Comparison of ENCODE assay signal across 35 cellular contexts in genomic region chr1:208688656-208689315, GRCh38.
"Had no signal": no experiment of that assay in that cellular context is flagged by ENCODE, and none has a peak within 500 bp of the region (broad histone marks: within the 10 kb centered on the region; RNA-seq: fewer than 3 reads in every experiment).

No MANE protein-coding gene starts in this region.

- DNase-seq: activated CD4-positive, alpha-beta T cell treated with anti-CD3 and anti-CD28 coated beads for 36 hours; activated CD4-positive, alpha-beta T cell treated with anti-CD3 and anti-CD28 coated beads, Interleukin-2, amount 10 ng/mL, durations not matched to agents 7 days and 5 days; activated CD4-positive, alpha-beta T cell treated with anti-CD3 and anti-CD28 coated beads, Interleukin-2, amount 50 U/mL, for 48 hours; activated CD8-positive, alpha-beta T cell treated with anti-CD3 and anti-CD28 coated beads, Interleukin-2, amount 10 ng/mL, durations not matched to agents 7 days and 5 days; activated gamma-delta T cell; activated naive CD4-positive, alpha-beta T cell treated with Interleukin-2 at 50 U/mL for 16 hours; activated naive CD8-positive, alpha-beta T cell treated with anti-CD3 and anti-CD28 coated beads, Interleukin-2, amount 10 ng/mL, durations not matched to agents 7 days and 5 days; activated T-cell treated with anti-CD3 and anti-CD28 coated beads, Interleukin-2, amount 50 U/mL, for 24 hours; adrenal gland; body of pancreas; caudate nucleus; cerebellar nuclear complex; Kasumi-1; MG63; NCI-H1048; NCI-H1105 treated with DMSO at 0.1 percent for 48 hours; NCI-H1436; NCI-H1694; NCI-H1930; NCI-H2081 treated with DMSO at 0.1 percent for 48 hours; NCI-H226; NCI-H446 treated with DMSO at 0.1 percent for 48 hours; NCI-H524; RPMI8226; SHP77 treated with DMSO at 0.1 percent for 48 hours; SK-N-SH had no signal

- H3K9me3 Mint-ChIP-seq: activated CD4-positive, alpha-beta T cell treated with anti-CD3 and anti-CD28 coated beads, Interleukin-2, amount 10 ng/mL, durations not matched to agents 7 days and 5 days; activated naive CD8-positive, alpha-beta T cell treated with anti-CD3 and anti-CD28 coated beads, Interleukin-2, amount 10 ng/mL, durations not matched to agents 7 days and 5 days; activated T-cell treated with anti-CD3 and anti-CD28 coated beads, Interleukin-2, amount 50 U/mL, for 24 hours; activated T-helper 2 cell treated with anti-CD3 and anti-CD28 coated beads, Interferon-gamma antibody, Interleukin-2, Interleukin-4, amounts not matched to agents 10 μg/mL and 5 μg/mL and 100 μg/mL, durations not matched to agents 14 hours and 24 hours and 36 hours; T-helper 1 cell treated with Interleukin-12 subunit alpha and Interleukin-12 subunit beta and Interleukin-4 antibody, amounts not matched to agents 30 μg/mL and 1 μg/mL, for 36 hours; T-helper 2 cell treated with Interferon-gamma antibody and Interleukin-4, amounts not matched to agents 5 μg/mL and 100 μg/mL, for 36 hours had no signal

- H3K27me3 Mint-ChIP-seq: activated CD4-positive, alpha-beta T cell treated with anti-CD3 and anti-CD28 coated beads, Interleukin-2, amount 10 ng/mL, durations not matched to agents 7 days and 5 days; activated naive CD8-positive, alpha-beta T cell treated with anti-CD3 and anti-CD28 coated beads, Interleukin-2, amount 10 ng/mL, durations not matched to agents 7 days and 5 days had no signal

- H3K4me1 Mint-ChIP-seq: activated CD4-positive, alpha-beta T cell treated with anti-CD3 and anti-CD28 coated beads for 36 hours; activated CD4-positive, alpha-beta T cell treated with anti-CD3 and anti-CD28 coated beads, Interleukin-2, amount 10 ng/mL, durations not matched to agents 7 days and 5 days; activated naive CD4-positive, alpha-beta T cell treated with anti-CD3 and anti-CD28 coated beads, Interleukin-2, amount 50 U/mL, for 24 hours; activated naive CD8-positive, alpha-beta T cell treated with anti-CD3 and anti-CD28 coated beads, Interleukin-2, amount 10 ng/mL, durations not matched to agents 7 days and 5 days; WTC11 had no signal

- H3K36me3 Mint-ChIP-seq: activated naive CD4-positive, alpha-beta T cell treated with anti-CD3 and anti-CD28 coated beads, Interleukin-2, amount 50 U/mL, for 24 hours; activated naive CD8-positive, alpha-beta T cell treated with anti-CD3 and anti-CD28 coated beads, Interleukin-2, amount 10 ng/mL, durations not matched to agents 7 days and 5 days had no signal

- H3K4me3 Mint-ChIP-seq: activated CD4-positive, alpha-beta T cell treated with anti-CD3 and anti-CD28 coated beads for 36 hours; activated CD4-positive, alpha-beta T cell treated with anti-CD3 and anti-CD28 coated beads, Interleukin-2, amount 10 ng/mL, durations not matched to agents 7 days and 5 days; activated CD8-positive, alpha-beta T cell treated with anti-CD3 and anti-CD28 coated beads, Interleukin-2, amount 10 ng/mL, durations not matched to agents 7 days and 5 days; activated naive CD4-positive, alpha-beta T cell treated with anti-CD3 and anti-CD28 coated beads, Interleukin-2, amount 50 U/mL, for 24 hours; activated naive CD8-positive, alpha-beta T cell treated with anti-CD3 and anti-CD28 coated beads, Interleukin-2, amount 10 ng/mL, durations not matched to agents 7 days and 5 days; activated T-cell treated with anti-CD3 and anti-CD28 coated beads, Interleukin-2, amount 50 U/mL, for 24 hours; T-helper 1 cell treated with Interleukin-12 subunit alpha and Interleukin-12 subunit beta and Interleukin-4 antibody, amounts not matched to agents 30 μg/mL and 1 μg/mL, for 36 hours; T-helper 2 cell treated with Interferon-gamma antibody and Interleukin-4, amounts not matched to agents 5 μg/mL and 100 μg/mL, for 36 hours; WTC11 had no signal

- FAIRE-seq: astrocyte, bronchial epithelial cell had no signal

- H3K27ac Mint-ChIP-seq: activated CD4-positive, alpha-beta T cell treated with anti-CD3 and anti-CD28 coated beads for 36 hours; activated CD4-positive, alpha-beta T cell treated with anti-CD3 and anti-CD28 coated beads, Interleukin-2, amount 10 ng/mL, durations not matched to agents 7 days and 5 days; activated CD8-positive, alpha-beta T cell treated with anti-CD3 and anti-CD28 coated beads, Interleukin-2, amount 10 ng/mL, durations not matched to agents 7 days and 5 days; activated naive CD4-positive, alpha-beta T cell treated with anti-CD3 and anti-CD28 coated beads, Interleukin-2, amount 50 U/mL, for 24 hours; activated naive CD8-positive, alpha-beta T cell treated with anti-CD3 and anti-CD28 coated beads, Interleukin-2, amount 10 ng/mL, durations not matched to agents 7 days and 5 days; activated T-cell treated with anti-CD3 and anti-CD28 coated beads, Interleukin-2, amount 50 U/mL, for 24 hours; activated T-helper 2 cell treated with anti-CD3 and anti-CD28 coated beads, Interferon-gamma antibody, Interleukin-2, Interleukin-4, amounts not matched to agents 10 μg/mL and 5 μg/mL and 100 μg/mL, durations not matched to agents 14 hours and 24 hours and 36 hours; T-helper 1 cell treated with Interleukin-12 subunit alpha and Interleukin-12 subunit beta and Interleukin-4 antibody, amounts not matched to agents 30 μg/mL and 1 μg/mL, for 36 hours; T-helper 2 cell treated with Interferon-gamma antibody and Interleukin-4, amounts not matched to agents 5 μg/mL and 100 μg/mL, for 36 hours; WTC11 had no signal

- ATAC-seq: activated CD4-positive, alpha-beta T cell treated with anti-CD3 and anti-CD28 coated beads for 36 hours; activated CD4-positive, CD25-positive, alpha-beta regulatory T cell treated with anti-CD3 and anti-CD28 coated beads, Interleukin-2, amount 50 U/mL, for 24 hours; activated CD8-positive, alpha-beta T cell treated with anti-CD3 and anti-CD28 coated beads, Interleukin-2, amount 10 ng/mL, durations not matched to agents 7 days and 5 days; body of pancreas; Panc1; WTC11 had no signal
